Comparison of ENCODE assay signal across 1 cellular context in genomic region chr7:6706666-6707407, GRCh38.
TF ChIP-seq lines count a peak whose summit lies in the region.

Gene ZNF12, minus strand, starts transcription at chr7:6706947. Its CDS starts 1,774 bp downstream, at chr7:6705173.

TF ChIP-seq in K562, 482 proteins besides CTCF, POLR2A, EP300 and RAD21 (continued from another document and continues in another):
- TF ChIP-seq ZNF318 (IDR thresholded peaks at IDR 0.05; ENCODE audit: borderline replicate concordance in 1 of 2, low read depth in 1 of 2) (no peak), GMEB1 (CRISPR knock-in tag; IDR thresholded peaks at IDR 0.05) (0 out of 2 replicates have a peak, but pooled peaks have one; percentile 23), CCAR2 (IDR thresholded peaks at IDR 0.05; ENCODE audit: low read depth, low read length) (no peak), ZNF830 (CRISPR knock-in tag; IDR thresholded peaks at IDR 0.05) (no peak), HDAC2 (IDR thresholded peaks at IDR 0.05) (no peak), CREB1 (IDR thresholded peaks at IDR 0.05) (no peak; the same call in 1 of the 2 replicates), CREB1 (CRISPR knock-in tag; IDR thresholded peaks at IDR 0.05) (0 out of 2 replicates have a peak, but pooled peaks have one; percentile 41), TGIF2 (CRISPR knock-in tag; IDR thresholded peaks at IDR 0.05) (no peak), FIP1L1 (IDR thresholded peaks at IDR 0.05; ENCODE audit: low read depth, low read length, poor library complexity, severe bottlenecking) (peak; percentile 52), YY1 (IDR thresholded peaks at IDR 0.05; ENCODE audit: borderline replicate concordance in 1 of 3, control insufficient read depth in 1 of 3, extremely low read depth in 1 of 3, insufficient read depth in 3 of 3, insufficient read length in 1 of 3, insufficient replicate concordance in 2 of 3, low read depth in 1 of 3, low read length in 2 of 3) (peak in 1 of 3 experiments; percentile 62), TRIM28 (IDR thresholded peaks at IDR 0.05) (0 out of 2 replicates have a peak, but pooled peaks have one; percentile 41), SMC3 (conservative IDR thresholded peaks at IDR 0.05; ENCODE audit: insufficient read depth, low read depth, low read length) (no peak), BRF2 (IDR thresholded peaks at IDR 0.05; ENCODE audit: borderline replicate concordance, insufficient read depth, insufficient read length) (no peak), ZNF274 (IDR thresholded peaks at IDR 0.05; ENCODE audit: borderline replicate concordance, low read depth, low read length) (no peak), SMARCC2 (IDR thresholded peaks at IDR 0.05; ENCODE audit: low read depth) (no peak), NCOA1 (IDR thresholded peaks at IDR 0.05; ENCODE audit: low read depth) (no peak), PPARD (CRISPR knock-in tag; IDR thresholded peaks at IDR 0.05) (no peak), ETV5 (CRISPR knock-in tag; IDR thresholded peaks at IDR 0.05; ENCODE audit: low read depth) (peak; percentile 82), KHSRP (IDR thresholded peaks at IDR 0.05) (no peak), SUPT5H (IDR thresholded peaks at IDR 0.05) (peak; percentile 58), MITF (IDR thresholded peaks at IDR 0.05) (no peak), TCF15 (CRISPR knock-in tag; IDR thresholded peaks at IDR 0.05) (no peak), PREB (CRISPR knock-in tag; IDR thresholded peaks at IDR 0.05) (no peak), HLTF (IDR thresholded peaks at IDR 0.05) (no peak), TCF3 (CRISPR knock-in tag; IDR thresholded peaks at IDR 0.05) (no peak), POLR2AphosphoS5 (IDR thresholded peaks at IDR 0.05; ENCODE audit: control insufficient read depth, insufficient read depth, low read depth, low read length) (peak; percentile 73; the same call in 1 of the 2 replicates), ZNF3 (CRISPR knock-in tag; IDR thresholded peaks at IDR 0.05) (no peak), PATZ1 (CRISPR knock-in tag; IDR thresholded peaks at IDR 0.05; ENCODE audit: borderline replicate concordance) (no peak), EWSR1 (IDR thresholded peaks at IDR 0.05; ENCODE audit: borderline replicate concordance, low read depth, partially characterized antibody) (no peak), NR2C2 (CRISPR knock-in tag; IDR thresholded peaks at IDR 0.05) (no peak; the same call in 1 of the 2 replicates), NR2C2 (tag; IDR thresholded peaks at IDR 0.05) (peak; percentile 94), ESRRA (IDR thresholded peaks at IDR 0.05; ENCODE audit: borderline replicate concordance, low read depth) (peak; percentile 32; the same call in 1 of the 2 replicates), MAFF (IDR thresholded peaks at IDR 0.05; ENCODE audit: low read length) (no peak), SRSF3 (IDR thresholded peaks at IDR 0.05; ENCODE audit: insufficient read depth, low read length) (no peak), ZBED1 (IDR thresholded peaks at IDR 0.05) (no peak), UBTF (IDR thresholded peaks at IDR 0.05; ENCODE audit: borderline replicate concordance in 1 of 2, low read depth in 2 of 2, low read length in 2 of 2) (no peak), RBM17 (IDR thresholded peaks at IDR 0.05; ENCODE audit: borderline replicate concordance, low read depth, low read length) (no peak), FUS (optimal IDR thresholded peaks at IDR 0.05; ENCODE audit: low read depth, low read length) (no peak), HNRNPH1 (optimal IDR thresholded peaks at IDR 0.05; ENCODE audit: low read depth, low read length) (no peak), RUNX1 (IDR thresholded peaks at IDR 0.05; ENCODE audit: low read depth) (no peak), ARHGAP35 (IDR thresholded peaks at IDR 0.05; ENCODE audit: partially characterized antibody) (no peak), RFX5 (IDR thresholded peaks at IDR 0.05; ENCODE audit: low read depth, low read length) (no peak), MIER1 (IDR thresholded peaks at IDR 0.05; ENCODE audit: low read depth) (no peak), CEBPG (CRISPR knock-in tag; IDR thresholded peaks at IDR 0.05) (no peak; the same call in 1 of the 2 replicates), CEBPG (tag; conservative IDR thresholded peaks at IDR 0.05 in 1 of 2, IDR thresholded peaks at IDR 0.05 in 1 of 2) (no peak), RCOR1 (IDR thresholded peaks at IDR 0.05; ENCODE audit: borderline replicate concordance in 1 of 2, low read depth in 2 of 2, low read length in 2 of 2) (peak in 1 of 2 experiments; percentile 22; a peak in 1 of 4 replicates), ZNF165 (CRISPR knock-in tag; IDR thresholded peaks at IDR 0.05; ENCODE audit: borderline replicate concordance) (no peak), ZNF551 (CRISPR knock-in tag; IDR thresholded peaks at IDR 0.05) (no peak), TCF7 (IDR thresholded peaks at IDR 0.05; ENCODE audit: borderline replicate concordance) (no peak), NR2C1 (IDR thresholded peaks at IDR 0.05) (peak; percentile 62), NR2C1 (tag; IDR thresholded peaks at IDR 0.05) (peak; percentile 51; the same call in 1 of the 2 replicates), ZNF224 (CRISPR knock-in tag; IDR thresholded peaks at IDR 0.05) (no peak)
